Comparison of ENCODE assay signal across 1 cellular context in genomic region chr15:74783072-74783807, GRCh38.
TF ChIP-seq lines count a peak whose summit lies in the region.

No MANE protein-coding gene starts in this region.

TF ChIP-seq in SK-N-SH treated with all-trans-retinoic acid at 6 μM for 48 hours, 23 proteins besides CTCF, POLR2A, EP300 and RAD21 (continued from another document):
- TF ChIP-seq POU6F1 (CRISPR knock-in tag; IDR thresholded peaks at IDR 0.05; ENCODE audit: borderline replicate concordance, low read depth), result no peak
- TF ChIP-seq PPARA (CRISPR knock-in tag; IDR thresholded peaks at IDR 0.05; ENCODE audit: borderline replicate concordance), result no peak
- TF ChIP-seq TSHZ2 (CRISPR knock-in tag; IDR thresholded peaks at IDR 0.05), result no peak
TF ChIP-seq in SK-N-SH treated with all-trans-retinoic acid at 6 μM for 48 hours: peak in this region for 0.
